In the genomic region with DNA sequence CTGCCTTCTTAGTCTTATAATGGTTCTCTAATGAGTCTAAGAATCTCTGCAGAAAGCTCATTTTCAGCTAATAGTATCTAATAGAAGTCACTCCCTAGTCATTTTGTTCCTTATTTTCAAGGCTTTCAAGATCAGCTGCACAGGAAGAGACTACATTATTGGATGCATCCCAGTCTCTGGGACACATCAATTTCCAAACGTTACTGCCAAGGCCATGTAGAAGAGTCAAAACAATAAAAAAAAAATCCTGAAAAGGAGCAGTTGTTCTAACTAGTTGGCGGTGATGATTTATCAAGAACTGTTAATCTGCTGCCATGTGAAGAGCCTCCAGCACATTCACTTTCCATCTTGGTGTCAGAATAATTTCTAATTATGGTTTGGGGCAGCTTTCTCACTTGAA, we compare ENCODE assay signal across 18 cellular contexts. TPM values are rescaled to one million over a fixed set of nuclear protein-coding genes. Genes with fewer than 3 reads are reported as not detected.
DNase-seq lines count a peak whose midpoint lies in the region; TF ChIP-seq lines count a peak whose summit lies in the region.
"Had no signal": no experiment of that assay in that cellular context is flagged by ENCODE, and none has a peak within 500 bp of the region (broad histone marks: within the 10 kb centered on the region; RNA-seq: fewer than 3 reads in every experiment).

No MANE protein-coding gene starts in this region.

- H4K8ac ChIP-seq in mesendoderm (ENCODE audit: low read depth, low read length) = peak overlapping the region; percentile 56

- H3K4me1 Mint-ChIP-seq in Caco-2 (ENCODE audit: low read depth, unreplicated experiment) = peaks cover 30% of the 10 kb centered on the region

- no peak overlapping the region for H2BK5ac ChIP-seq in mesendoderm (ENCODE audit: low read length)

- in situ Hi-C loops in KBM-7 (cut with MboI; ENCODE audit: low pct_unique_long_range_greater_than_20kb, low sequenced_read_pairs) = no loop called here

- no peak for TF ChIP-seq CTCF in Caco-2 (IDR thresholded peaks at IDR 0.05; ENCODE audit: insufficient read depth in 1 of 2, low read depth in 1 of 2, low read length in 1 of 2, severe bottlenecking in 1 of 2, unreplicated experiment in 1 of 2)
- no peak for TF ChIP-seq CTCF in fibroblast of villous mesenchyme (IDR thresholded peaks at IDR 0.05; ENCODE audit: insufficient read depth, low read depth, low read length)
- TF ChIP-seq CTCF in tibial nerve (IDR thresholded peaks at IDR 0.05) = no peak

- H3K27ac ChIP-seq in mesendoderm (ENCODE audit: low read depth, low read length) = no peak overlapping the region
- no peak overlapping the region for H3K27ac ChIP-seq in tibial nerve
- H3K27ac ChIP-seq: HL-60 had no signal

- TF ChIP-seq EP300 in tibial nerve (IDR thresholded peaks at IDR 0.05) = no peak

- H2AK5ac ChIP-seq in mesendoderm (ENCODE audit: low read length) = no peak overlapping the region

- no peak overlapping the region for H2BK120ac ChIP-seq in mesendoderm (ENCODE audit: low read depth, low read length)

- no peaks in the 10 kb centered on the region for H3K9me3 ChIP-seq in Caco-2
- H3K9me3 ChIP-seq in tibial nerve = no peaks in the 10 kb centered on the region
- H3K9me3 ChIP-seq: MG63 had no signal

- H3K4me1 ChIP-seq in Caco-2 = peaks cover 48% of the 10 kb centered on the region
- peaks cover 2% of the 10 kb centered on the region for H3K4me1 ChIP-seq in mesendoderm (ENCODE audit: control insufficient read depth, low read depth, low read length)
- peaks cover 0 to 15% (median 0%) of the 10 kb centered on the region in 4 donors for H3K4me1 ChIP-seq in tibial nerve

- DNase-seq in Caco-2 (no peak), SK-N-DZ (ENCODE audit: low spot score) (peak; percentile 16), fibroblast of villous mesenchyme (ENCODE audit: low read depth) (peak; percentile 49), mesendoderm (no peak), NCI-H187 (lab: John Stamatoyannopoulos, UW) (no peak), KBM-7 (no peak), tibial nerve (ENCODE audit: low spot score in 2 of 2) (no peak), NCI-H2196 treated with DMSO at 0.1 percent for 48 hours (lab: John Stamatoyannopoulos, UW; ENCODE audit: unreplicated experiment) (no peak)
- DNase-seq: AML-193, DMS79 treated with DMSO at 0.1 percent for 48 hours, KG1, MG63, NCI-H1105, NCI-H1930, NCI-H2171, NCI-H510A, SHP77 treated with DMSO at 0.1 percent for 48 hours had no signal

- BruUV-seq in Caco-2 (replicated peaks; lab: Mats Ljungman, UMichigan) = no TSS peak

- H3K79me1 ChIP-seq in mesendoderm (ENCODE audit: low read length) = no peaks in the 10 kb centered on the region

- H3K4ac ChIP-seq in mesendoderm (ENCODE audit: low read depth, low read length) = no peak overlapping the region

- H3K4me3 Mint-ChIP-seq in Caco-2 (ENCODE audit: unreplicated experiment) = peak overlapping the region; percentile 17

- no peaks in the 10 kb centered on the region for H3K9me3 Mint-ChIP-seq in Caco-2 (ENCODE audit: unreplicated experiment)

- peaks cover 10% of the 10 kb centered on the region for H3K36me3 Mint-ChIP-seq in Caco-2 (ENCODE audit: insufficient read depth, unreplicated experiment)

- no peak overlapping the region for H2BK15ac ChIP-seq in mesendoderm (replicated peaks; ENCODE audit: low read depth)

- H3K79me2 ChIP-seq in mesendoderm (ENCODE audit: control insufficient read depth, insufficient read depth, low read length) = no peaks in the 10 kb centered on the region

- no peak overlapping the region for H3K23ac ChIP-seq in mesendoderm (ENCODE audit: low read length)

- no peak overlapping the region for H3K4me2 ChIP-seq in mesendoderm (ENCODE audit: low read length)

- H3K27me3 Mint-ChIP-seq in Caco-2 (ENCODE audit: insufficient read depth, unreplicated experiment) = no peaks in the 10 kb centered on the region

- H3K18ac ChIP-seq in mesendoderm (ENCODE audit: low read length) = no peak overlapping the region

- H3K56ac ChIP-seq in mesendoderm (ENCODE audit: low read length) = no peak overlapping the region

- no peak overlapping the region for H3K27ac Mint-ChIP-seq in Caco-2 (ENCODE audit: unreplicated experiment)

- no peak overlapping the region for H3K9ac ChIP-seq in mesendoderm (ENCODE audit: low read length)

- H3K27me3 ChIP-seq in Caco-2 (replicated peaks; ENCODE audit: control insufficient read depth, insufficient read depth, low read length) = no peaks in the 10 kb centered on the region
- no peaks in the 10 kb centered on the region for H3K27me3 ChIP-seq in mesendoderm (ENCODE audit: insufficient read depth, low read length, poor library complexity)
- no peaks in the 10 kb centered on the region for H3K27me3 ChIP-seq in tibial nerve
- H3K27me3 ChIP-seq: MG63 had no signal

- TF ChIP-seq POLR2A in tibial nerve (IDR thresholded peaks at IDR 0.05) = no peak

- POLR2A ChIA-PET in Caco-2 (lab: Charles Lee) = no interaction called here

- H4K5ac ChIP-seq in mesendoderm (ENCODE audit: low read length) = no peak overlapping the region

- intact Hi-C loops in Caco-2 (cut with micrococcal nuclease; ENCODE audit: unreplicated experiment) = no loop called here

- no peak overlapping the region for H3K4me3 ChIP-seq in Caco-2 (ENCODE audit: low read depth, low read length)
- no peak overlapping the region for H3K4me3 ChIP-seq in fibroblast of villous mesenchyme (ENCODE audit: low read depth, low read length)
- H3K4me3 ChIP-seq in mesendoderm (ENCODE audit: low read length) = no peak overlapping the region
- no peak overlapping the region for H3K4me3 ChIP-seq in tibial nerve
- H3K4me3 ChIP-seq: MG63 had no signal

- CTCF ChIA-PET in Caco-2 (lab: Charles Lee) = no interaction called here

- no CpG with 5 or more reads among the region's 2 CpGs for WGBS in mesendoderm (ENCODE audit: extremely low coverage, insufficient coverage, low lambda C conversion rate)
- 32 to 33% methylated on average over 2 of the region's 2 CpGs for WGBS in tibial nerve, 2 donors

- no peaks in the 10 kb centered on the region for H3K36me3 ChIP-seq in Caco-2 (ENCODE audit: control insufficient read depth, insufficient read depth, low read length)
- H3K36me3 ChIP-seq in mesendoderm (ENCODE audit: control insufficient read depth, insufficient read depth, low read length) = no peaks in the 10 kb centered on the region
- H3K36me3 ChIP-seq in tibial nerve = no peaks in the 10 kb centered on the region

RNA-seq across cellular contexts. Expression of a gene that starts 5.7 kb away (rescaled TPM):
- total RNA-seq in Caco-2 (2022) (83.0 and 87.9 TPM in 2 replicates), fibroblast of villous mesenchyme (135 and 259 TPM in 2 replicates), tibial nerve (10 to 100 TPM; 17.7 to 23.4 (median 21.8) TPM)
- polyA plus RNA-seq in SK-N-DZ (2014; cell fraction: cytosol; rRNA removed) = 17.4 TPM in 2 replicates
- 6.5 and 10.2 TPM in 2 replicates for polyA plus RNA-seq in SK-N-DZ (2014; cell fraction: nucleus; rRNA removed)
- polyA plus RNA-seq in mesendoderm (2013, experiment 1 of 2) = 26.6 TPM
- 28.0 TPM for polyA plus RNA-seq in mesendoderm (2013, experiment 2 of 2)

Comparison
In these comparisons a context has a peak if more than half of its experiments do, and no peak if none do; other contexts are left out.
1. DNase-seq: peak in SK-N-DZ (single experiment) and fibroblast of villous mesenchyme (single experiment); none in Caco-2 (0 of 2), mesendoderm (single experiment), NCI-H187 (0 of 2), KBM-7 (single experiment), tibial nerve (0 of 2) and NCI-H2196 treated with DMSO at 0.1 percent for 48 hours (single experiment).